1 cellular context compared by ENCODE assay signal in genomic region chr17:65523853-65524664, GRCh38.
A peak's percentile ranks its signal among the peaks of the same experiment; 100 is the strongest.
TF ChIP-seq lines count a peak whose summit lies in the region.

No MANE protein-coding gene starts in this region.

TF ChIP-seq in H1, 55 proteins besides CTCF, POLR2A, EP300 and RAD21 (continued from another document):
- peak; percentile 88 for TF ChIP-seq E2F6 (IDR thresholded peaks at IDR 0.05)
